1 cellular context compared by ENCODE assay signal in the genomic region with DNA sequence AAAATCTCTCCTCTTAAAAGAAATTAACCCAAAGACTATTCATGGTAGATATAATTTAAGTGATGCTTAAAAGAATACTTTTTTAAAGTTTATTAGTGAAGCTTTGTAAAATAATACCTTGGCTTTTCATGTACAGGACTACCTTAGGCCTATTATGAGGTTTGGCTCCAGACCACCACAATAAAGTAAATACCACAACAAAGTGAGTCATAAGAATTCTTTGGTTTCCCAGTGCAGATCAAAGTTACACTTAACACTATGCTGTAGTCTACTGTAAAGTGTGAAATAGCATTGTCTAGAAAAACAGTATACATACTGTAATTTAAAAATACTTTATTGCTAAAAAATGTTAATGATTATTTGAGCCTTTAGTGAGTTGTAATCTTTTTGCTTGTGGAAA.
TF ChIP-seq lines count a peak whose summit lies in the region.

No MANE protein-coding gene starts in this region.

TF ChIP-seq in GM12878, 131 proteins besides CTCF, POLR2A, EP300 and RAD21:
- TF ChIP-seq, protein P1, sequence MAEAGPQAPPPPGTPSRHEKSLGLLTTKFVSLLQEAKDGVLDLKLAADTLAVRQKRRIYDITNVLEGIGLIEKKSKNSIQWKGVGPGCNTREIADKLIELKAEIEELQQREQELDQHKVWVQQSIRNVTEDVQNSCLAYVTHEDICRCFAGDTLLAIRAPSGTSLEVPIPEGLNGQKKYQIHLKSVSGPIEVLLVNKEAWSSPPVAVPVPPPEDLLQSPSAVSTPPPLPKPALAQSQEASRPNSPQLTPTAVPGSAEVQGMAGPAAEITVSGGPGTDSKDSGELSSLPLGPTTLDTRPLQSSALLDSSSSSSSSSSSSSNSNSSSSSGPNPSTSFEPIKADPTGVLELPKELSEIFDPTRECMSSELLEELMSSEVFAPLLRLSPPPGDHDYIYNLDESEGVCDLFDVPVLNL (IDR thresholded peaks at IDR 0.05; ENCODE audit: low read depth, low read length), result no peak
- TF ChIP-seq RUNX3 (IDR thresholded peaks at IDR 0.05; ENCODE audit: low read length), result peak; percentile 51
